ENCODE assay signal across 23 cellular contexts in the genomic region with DNA sequence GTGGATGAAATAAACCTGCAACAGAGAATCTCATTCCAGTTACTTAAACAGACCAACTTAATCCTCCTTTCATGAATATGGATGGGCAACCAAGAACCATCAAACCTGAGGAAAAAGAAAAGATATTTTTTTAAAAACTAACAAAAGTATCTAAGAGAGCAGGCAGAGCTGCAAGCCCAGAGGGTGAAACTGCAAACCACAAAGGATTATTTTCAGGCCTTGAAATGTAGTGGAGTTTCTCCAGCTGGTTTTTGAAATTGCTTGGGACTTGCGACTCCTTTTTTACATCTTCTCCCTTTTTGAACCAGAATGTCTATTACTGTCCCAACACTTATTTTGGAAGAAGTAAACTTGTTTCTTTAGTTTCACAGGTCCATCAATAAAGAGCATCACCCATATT.
DNase-seq lines count a peak whose midpoint lies in the region; ATAC-seq and TF ChIP-seq lines count a peak whose summit lies in the region.
"Had no signal": no experiment of that assay in that cellular context is flagged by ENCODE, and none has a peak within 500 bp of the region (broad histone marks: within the 10 kb centered on the region; RNA-seq: fewer than 3 reads in every experiment).

No MANE protein-coding gene starts in this region.

- ATAC-seq in natural killer cell: no peak
- no peak for ATAC-seq in natural killer cell treated with Interleukin-12 subunit alpha and Interleukin-12 subunit beta and Interleukin-15 and Interleukin-18, amount 100 ng/mL, for 72 hours
- ATAC-seq in GM21737 (IDR thresholded peaks at IDR 0.05; ENCODE audit: unreplicated experiment): no peak
- ATAC-seq: stimulated activated effector memory CD8-positive, alpha-beta T cell treated with anti-CD3 and anti-CD28 coated beads, Interleukin-12 subunit alpha, Interleukin-12 subunit beta, amount 100 ng/mL, for 72 hours had no signal

- H3K9me3 Mint-ChIP-seq in natural killer cell: no peaks in the 10 kb centered on the region
- no peaks in the 10 kb centered on the region for H3K9me3 Mint-ChIP-seq in natural killer cell treated with Interleukin-12 subunit alpha and Interleukin-12 subunit beta and Interleukin-15 and Interleukin-18, amount 100 ng/mL, for 72 hours
- H3K9me3 Mint-ChIP-seq: activated naive CD4-positive, alpha-beta T cell treated with anti-CD3 and anti-CD28 coated beads, Interleukin-2, amount 10 ng/mL, durations not matched to agents 7 days and 5 days; stimulated activated effector memory CD8-positive, alpha-beta T cell treated with anti-CD3 and anti-CD28 coated beads, Interleukin-12 subunit alpha, Interleukin-12 subunit beta, amount 100 ng/mL, for 72 hours had no signal

- peaks cover 87% of the 10 kb centered on the region for H4K20me1 ChIP-seq in smooth muscle cell (ENCODE audit: low read depth)

- H3K36me3 Mint-ChIP-seq in natural killer cell: no peaks in the 10 kb centered on the region
- H3K36me3 Mint-ChIP-seq in natural killer cell treated with Interleukin-12 subunit alpha and Interleukin-12 subunit beta and Interleukin-15 and Interleukin-18, amount 100 ng/mL, for 72 hours: no peaks in the 10 kb centered on the region
- H3K36me3 Mint-ChIP-seq: stimulated activated effector memory CD8-positive, alpha-beta T cell treated with anti-CD3 and anti-CD28 coated beads, Interleukin-12 subunit alpha, Interleukin-12 subunit beta, amount 100 ng/mL, for 72 hours had no signal

- peak overlapping the region; percentile 55 for H3K4me2 ChIP-seq in smooth muscle cell

- no peaks in the 10 kb centered on the region for H3K4me1 ChIP-seq in adipocyte (ENCODE audit: control insufficient read depth, insufficient read depth, low read length)
- peaks cover 7% of the 10 kb centered on the region for H3K4me1 ChIP-seq in smooth muscle cell (ENCODE audit: low read depth)

- WGBS in smooth muscle cell (ENCODE audit: low lambda C conversion rate): 65% methylated on average over 1 of the region's 1 CpG
- WGBS in lower leg skin, 2 donors: 81 to 83% methylated on average over 1 of the region's 1 CpG

- H3K9ac ChIP-seq in adipocyte (ENCODE audit: low read length) (no peak overlapping the region), smooth muscle cell (ENCODE audit: low read depth) (no peak overlapping the region)

- H2AFZ ChIP-seq in smooth muscle cell (ENCODE audit: low read depth): no peak overlapping the region

- H3K36me3 ChIP-seq in adipocyte (ENCODE audit: control insufficient read depth, insufficient read depth, low read length, severe bottlenecking) (no peaks in the 10 kb centered on the region), smooth muscle cell (ENCODE audit: low read depth) (no peaks in the 10 kb centered on the region)
- H3K36me3 ChIP-seq: left ventricle myocardium inferior, SJCRH30 had no signal

- no peaks in the 10 kb centered on the region for H3K27me3 Mint-ChIP-seq in natural killer cell (ENCODE audit: low read depth in 2 of 2)
- H3K27me3 Mint-ChIP-seq in natural killer cell treated with Interleukin-12 subunit alpha and Interleukin-12 subunit beta and Interleukin-15 and Interleukin-18, amount 100 ng/mL, for 72 hours: no peaks in the 10 kb centered on the region
- H3K27me3 Mint-ChIP-seq: activated naive CD4-positive, alpha-beta T cell treated with anti-CD3 and anti-CD28 coated beads, Interleukin-2, amount 10 ng/mL, durations not matched to agents 7 days and 5 days; naive B cell had no signal

- DNase-seq in natural killer cell (no peak), adipocyte (ENCODE audit: low read depth) (peak; percentile 49), fibroblast of villous mesenchyme (ENCODE audit: low read depth) (peak; percentile 50), smooth muscle cell (lab: John Stamatoyannopoulos, UW; ENCODE audit: unreplicated experiment) (no peak), lower leg skin (ENCODE audit: low spot score in 2 of 2) (no peak), NCI-H510A (lab: John Stamatoyannopoulos, UW) (no peak)
- DNase-seq in natural killer cell treated with Interleukin-12 subunit alpha and Interleukin-12 subunit beta and Interleukin-15 and Interleukin-18, amount 100 ng/mL, for 72 hours (ENCODE audit: low spot score): no peak
- DNase-seq: activated CD4-positive, alpha-beta T cell treated with anti-CD3 and anti-CD28 coated beads, Interleukin-2, amount 50 U/mL, for 48 hours; activated naive CD4-positive, alpha-beta T cell treated with anti-CD3 and anti-CD28 coated beads, Interleukin-2, amount 10 ng/mL, durations not matched to agents 7 days and 5 days; amniotic stem cell; DND-41; effector CD8-positive, alpha-beta T cell; islet precursor cell; KBM-7; left ventricle myocardium inferior; naive B cell; NCI-H1436 treated with DMSO at 0.1 percent for 48 hours; NCI-H226 had no signal

- H3K79me2 ChIP-seq in smooth muscle cell (ENCODE audit: low read depth): peaks cover 92% of the 10 kb centered on the region

- peak overlapping the region; percentile 41 to 44 for H3K27ac Mint-ChIP-seq in natural killer cell
- H3K27ac Mint-ChIP-seq in natural killer cell treated with Interleukin-12 subunit alpha and Interleukin-12 subunit beta and Interleukin-15 and Interleukin-18, amount 100 ng/mL, for 72 hours: peak overlapping the region in 1 of 2 donors; percentile 0
- H3K27ac Mint-ChIP-seq: activated naive CD4-positive, alpha-beta T cell treated with anti-CD3 and anti-CD28 coated beads, Interleukin-2, amount 10 ng/mL, durations not matched to agents 7 days and 5 days; mesothelial cell of epicardium; stimulated activated effector memory CD8-positive, alpha-beta T cell treated with anti-CD3 and anti-CD28 coated beads, Interleukin-12 subunit alpha, Interleukin-12 subunit beta, amount 100 ng/mL, for 72 hours had no signal

- no peak overlapping the region for H3K27ac ChIP-seq in smooth muscle cell (ENCODE audit: low read depth)
- H3K27ac ChIP-seq: left ventricle myocardium inferior, SJCRH30, tibial nerve had no signal

- no peak for TF ChIP-seq POLR2A in lower leg skin (IDR thresholded peaks at IDR 0.05)

- no peaks in the 10 kb centered on the region for H3K27me3 ChIP-seq in adipocyte (replicated peaks; ENCODE audit: control insufficient read depth, insufficient read depth, low read length)
- H3K27me3 ChIP-seq in smooth muscle cell (ENCODE audit: low read depth): no peaks in the 10 kb centered on the region
- H3K27me3 ChIP-seq: SJCRH30, tibial nerve had no signal

- H3F3A ChIP-seq in smooth muscle cell (ENCODE audit: low read depth): peaks cover 9% of the 10 kb centered on the region

- no peak for TF ChIP-seq CTCF in natural killer cell (IDR thresholded peaks at IDR 0.05)
- TF ChIP-seq CTCF in fibroblast of villous mesenchyme (IDR thresholded peaks at IDR 0.05; ENCODE audit: insufficient read depth, low read depth, low read length): no peak
- TF ChIP-seq CTCF in smooth muscle cell (IDR thresholded peaks at IDR 0.05; ENCODE audit: borderline replicate concordance, insufficient read depth, poor library complexity, severe bottlenecking): no peak
- no peak for TF ChIP-seq CTCF in lower leg skin (IDR thresholded peaks at IDR 0.05)

- H3K4me3 ChIP-seq in adipocyte (ENCODE audit: low read length) (no peak overlapping the region), fibroblast of villous mesenchyme (ENCODE audit: low read depth, low read length) (no peak overlapping the region), smooth muscle cell (no peak overlapping the region), lower leg skin (ENCODE audit: low read depth, poor library complexity, severe bottlenecking) (no peak overlapping the region)
- H3K4me3 ChIP-seq: left ventricle myocardium inferior, SJCRH30, tibial nerve had no signal

- intact Hi-C loops in natural killer cell (cut with micrococcal nuclease) (no loop called here), lower leg skin (cut with DNase I; ENCODE audit: low total_unique reads) (no loop called here)

- H3K4me1 Mint-ChIP-seq in natural killer cell: peaks cover 51 to 54% of the 10 kb centered on the region in 2 donors
- H3K4me1 Mint-ChIP-seq in natural killer cell treated with Interleukin-12 subunit alpha and Interleukin-12 subunit beta and Interleukin-15 and Interleukin-18, amount 100 ng/mL, for 72 hours (ENCODE audit: low read depth in 2 of 2): peaks cover 36 to 40% of the 10 kb centered on the region in 2 donors

- peak overlapping the region; percentile 28 for H3K4me3 Mint-ChIP-seq in natural killer cell
- H3K4me3 Mint-ChIP-seq in natural killer cell treated with Interleukin-12 subunit alpha and Interleukin-12 subunit beta and Interleukin-15 and Interleukin-18, amount 100 ng/mL, for 72 hours: no peak overlapping the region
- H3K4me3 Mint-ChIP-seq: activated naive CD4-positive, alpha-beta T cell treated with anti-CD3 and anti-CD28 coated beads, Interleukin-2, amount 10 ng/mL, durations not matched to agents 7 days and 5 days; mesothelial cell of epicardium; naive B cell; stimulated activated effector memory CD8-positive, alpha-beta T cell treated with anti-CD3 and anti-CD28 coated beads, Interleukin-12 subunit alpha, Interleukin-12 subunit beta, amount 100 ng/mL, for 72 hours had no signal

- no peaks in the 10 kb centered on the region for H3K9me3 ChIP-seq in adipocyte (ENCODE audit: control insufficient read depth, low read length)
- H3K9me3 ChIP-seq in smooth muscle cell (replicated peaks; ENCODE audit: low read depth): no peaks in the 10 kb centered on the region
- H3K9me3 ChIP-seq: left ventricle myocardium inferior, SJCRH30, tibial nerve had no signal

Comparison
In these comparisons a context has a peak if more than half of its experiments do, and no peak if none do; other contexts are left out.
1. DNase-seq: peak in adipocyte (single experiment) and fibroblast of villous mesenchyme (single experiment); none in natural killer cell (single experiment), natural killer cell treated with Interleukin-12 subunit alpha and Interleukin-12 subunit beta and Interleukin-15 and Interleukin-18, amount 100 ng/mL, for 72 hours (single experiment), smooth muscle cell (single experiment), lower leg skin (0 of 2) and NCI-H510A (single experiment).